ENCODE assay signal across 6 cellular contexts in the genomic region with DNA sequence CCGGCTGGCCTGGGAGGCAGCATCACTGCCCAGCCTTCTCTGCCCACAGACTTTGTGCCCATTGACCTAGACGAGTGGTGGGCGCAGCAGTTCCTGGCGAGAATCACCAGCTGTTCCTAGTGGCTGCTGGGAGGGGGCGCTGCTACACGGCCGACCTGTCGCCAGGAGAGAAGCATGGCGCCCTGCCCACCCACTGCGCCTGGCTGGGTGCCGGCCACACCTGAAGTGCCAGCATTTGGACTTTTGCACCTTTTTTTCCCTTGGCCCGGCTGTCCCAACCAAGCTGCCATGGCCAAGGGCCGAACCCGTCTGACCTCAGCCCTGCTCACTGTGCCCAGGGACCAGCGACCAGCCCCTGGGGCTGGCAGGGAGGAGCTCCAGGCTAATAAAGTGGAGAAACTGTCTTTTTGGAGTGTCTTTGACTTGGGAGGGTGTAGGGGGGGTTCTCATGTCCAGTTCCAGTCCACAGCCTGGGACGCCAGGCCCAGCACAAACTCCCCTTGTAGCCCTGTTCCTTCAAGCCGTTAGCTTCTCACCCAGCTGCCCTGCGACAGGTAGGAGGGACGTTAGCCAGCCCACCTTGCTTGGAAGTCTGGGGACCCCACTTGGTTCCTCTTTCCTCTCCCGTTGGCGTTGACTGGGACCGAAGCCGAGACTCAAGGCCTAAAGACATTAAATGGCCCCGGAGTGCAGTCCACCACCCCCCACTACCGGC. TPM values are rescaled to one million over a fixed set of nuclear protein-coding genes. Genes with fewer than 3 reads are reported as not detected.
DNase-seq lines count a peak whose midpoint lies in the region; ATAC-seq lines count a peak whose summit lies in the region.

No MANE protein-coding gene starts in this region.

- H3K27me3 ChIP-seq in mononuclear cell (ENCODE audit: insufficient read depth, low read length), result no peaks in the 10 kb centered on the region

- peak overlapping the region; percentile 89 for H3K4me3 Mint-ChIP-seq in activated naive CD8-positive, alpha-beta T cell treated with anti-CD3 and anti-CD28 coated beads for 36 hours

- peak overlapping the region; percentile 86 for H3K27ac Mint-ChIP-seq in activated naive CD8-positive, alpha-beta T cell treated with anti-CD3 and anti-CD28 coated beads for 36 hours

- H3K36me3 Mint-ChIP-seq in activated naive CD8-positive, alpha-beta T cell treated with anti-CD3 and anti-CD28 coated beads for 36 hours, result peaks cover 17% of the 10 kb centered on the region

- H3K27me3 Mint-ChIP-seq in activated naive CD8-positive, alpha-beta T cell treated with anti-CD3 and anti-CD28 coated beads for 36 hours, result no peaks in the 10 kb centered on the region

- no peaks in the 10 kb centered on the region for H3K9me3 ChIP-seq in mononuclear cell (ENCODE audit: low read depth, low read length)

- H3K4me3 ChIP-seq in mononuclear cell (ENCODE audit: low read length), result peak overlapping the region; percentile 57

- peak; percentile 10 for DNase-seq in DMS153 treated with DMSO at 0.1 percent for 48 hours (lab: John Stamatoyannopoulos, UW; ENCODE audit: unreplicated experiment)
- peak; percentile 17 for DNase-seq in NCI-H1105 (lab: John Stamatoyannopoulos, UW)
- DNase-seq in activated naive CD8-positive, alpha-beta T cell treated with anti-CD3 and anti-CD28 coated beads for 36 hours, result peak; percentile 70

- H3K4me1 ChIP-seq in mononuclear cell (ENCODE audit: insufficient read depth, low read length), result peaks cover 26% of the 10 kb centered on the region

- peaks cover 15% of the 10 kb centered on the region for H3K4me1 Mint-ChIP-seq in activated naive CD8-positive, alpha-beta T cell treated with anti-CD3 and anti-CD28 coated beads for 36 hours

- H3K9me3 Mint-ChIP-seq in activated naive CD8-positive, alpha-beta T cell treated with anti-CD3 and anti-CD28 coated beads for 36 hours, result no peaks in the 10 kb centered on the region

- ATAC-seq in HG03354 (IDR thresholded peaks at IDR 0.05; ENCODE audit: poor library complexity, severe bottlenecking, unreplicated experiment) (no peak), GM19035 (IDR thresholded peaks at IDR 0.05; ENCODE audit: unreplicated experiment) (no peak)

RNA-seq across cellular contexts. Expression of a gene that starts 0.9 kb away (rescaled TPM):
- 10 to 100 TPM; 84.5 to 86.0 TPM for total RNA-seq in activated naive CD8-positive, alpha-beta T cell treated with anti-CD3 and anti-CD28 coated beads for 36 hours
- total RNA-seq in mononuclear cell, result 4.6 TPM

RNA-seq across cellular contexts. Expression of a gene that starts 6.6 kb away (rescaled TPM):
- total RNA-seq in activated naive CD8-positive, alpha-beta T cell treated with anti-CD3 and anti-CD28 coated beads for 36 hours, result 10 to 100 TPM; 56.0 to 60.3 TPM
- 18.5 TPM for total RNA-seq in mononuclear cell

RNA-seq across cellular contexts. Expression of a gene that starts 12.1 kb away (rescaled TPM):
- 100 to 1,000 TPM; 127 to 128 TPM for total RNA-seq in activated naive CD8-positive, alpha-beta T cell treated with anti-CD3 and anti-CD28 coated beads for 36 hours
- total RNA-seq in mononuclear cell, result 49.0 TPM

RNA-seq across cellular contexts. Expression of a gene that starts 17.4 kb away (rescaled TPM):
- under 1 TPM in 1 of 2 experiments, not detected in 1; 0.10 TPM for total RNA-seq in activated naive CD8-positive, alpha-beta T cell treated with anti-CD3 and anti-CD28 coated beads for 36 hours
- 0.31 TPM for total RNA-seq in mononuclear cell

RNA-seq across cellular contexts. Expression of a gene that starts 19.7 kb away (rescaled TPM):
- total RNA-seq in activated naive CD8-positive, alpha-beta T cell treated with anti-CD3 and anti-CD28 coated beads for 36 hours, result 100 to 1,000 TPM; 123 to 128 TPM
- 45.2 TPM for total RNA-seq in mononuclear cell

Comparison
In these comparisons a context has a peak if more than half of its experiments do, and no peak if none do; other contexts are left out.
1. DNase-seq: peak in every context shown above with its lines; median percentile 70 in activated naive CD8-positive, alpha-beta T cell treated with anti-CD3 and anti-CD28 coated beads for 36 hours; 17 in NCI-H1105; 10 in DMS153 treated with DMSO at 0.1 percent for 48 hours.
2. RNA of a gene that starts 0.9 kb away (total RNA-seq): 84.5 to 86.0 TPM in activated naive CD8-positive, alpha-beta T cell treated with anti-CD3 and anti-CD28 coated beads for 36 hours; 4.6 TPM in mononuclear cell (single experiment); every median in the first group is over 10 times any median in the second.